Comparison of ENCODE assay signal across 8 cellular contexts in genomic region chr5:177591690-177592009, GRCh38. TPM values are rescaled to one million over a fixed set of nuclear protein-coding genes. Genes with fewer than 3 reads are reported as not detected.
A peak's percentile ranks its signal among the peaks of the same experiment; 100 is the strongest.
DNase-seq lines count a peak whose midpoint lies in the region; ATAC-seq and TF ChIP-seq lines count a peak whose summit lies in the region.

No MANE protein-coding gene starts in this region.

- H3K9me3 Mint-ChIP-seq in activated CD4-positive, alpha-beta T cell treated with anti-CD3 and anti-CD28 coated beads, Interleukin-2, amount 10 ng/mL, durations not matched to agents 24 days and 14 days = no peaks in the 10 kb centered on the region
- no peaks in the 10 kb centered on the region for H3K9me3 Mint-ChIP-seq in activated CD8-positive, alpha-beta T cell treated with anti-CD3 and anti-CD28 coated beads for 36 hours

- H3K4me1 Mint-ChIP-seq in activated CD4-positive, alpha-beta T cell treated with anti-CD3 and anti-CD28 coated beads, Interleukin-2, amount 10 ng/mL, durations not matched to agents 24 days and 14 days = peaks cover 15% of the 10 kb centered on the region
- H3K4me1 Mint-ChIP-seq in activated CD8-positive, alpha-beta T cell treated with anti-CD3 and anti-CD28 coated beads for 36 hours (ENCODE audit: low read depth) = peaks cover 22% of the 10 kb centered on the region

- ATAC-seq in activated CD8-positive, alpha-beta T cell treated with anti-CD3 and anti-CD28 coated beads for 36 hours = no peak
- ATAC-seq in GM18498 (IDR thresholded peaks at IDR 0.05; ENCODE audit: unreplicated experiment) = no peak

- no peaks in the 10 kb centered on the region for H3K4me1 ChIP-seq in iPS-20b (ENCODE audit: insufficient read depth, low read length)
- peaks cover 11 to 26% (median 23%) of the 10 kb centered on the region in 4 donors for H3K4me1 ChIP-seq in stomach

- no peak overlapping the region; the same call in 1 of the 2 replicates for H3K9ac ChIP-seq in iPS-20b (ENCODE audit: low read depth, low read length)

- H3K27me3 Mint-ChIP-seq in activated CD4-positive, alpha-beta T cell treated with anti-CD3 and anti-CD28 coated beads, Interleukin-2, amount 10 ng/mL, durations not matched to agents 24 days and 14 days = peaks cover 24% of the 10 kb centered on the region
- peaks cover 12% of the 10 kb centered on the region for H3K27me3 Mint-ChIP-seq in activated CD8-positive, alpha-beta T cell treated with anti-CD3 and anti-CD28 coated beads for 36 hours

- TF ChIP-seq CTCF in activated CD8-positive, alpha-beta T cell treated with anti-CD3 and anti-CD28 coated beads for 36 hours (IDR thresholded peaks at IDR 0.05) = no peak
- TF ChIP-seq CTCF in stomach (IDR thresholded peaks at IDR 0.05) = no peak

- H3K36me3 ChIP-seq in iPS-20b (ENCODE audit: insufficient read depth, low read depth, low read length) (peaks cover 35% of the 10 kb centered on the region), stomach (peaks cover 33 to 35% (median 34%) of the 10 kb centered on the region in 4 donors)

- no peak for TF ChIP-seq EP300 in stomach (IDR thresholded peaks at IDR 0.05)

- no peak overlapping the region for H3K27ac ChIP-seq in iPS-20b (ENCODE audit: low read length)
- peak overlapping the region in 4 of 5 donors; percentile 87 to 90 (median 88) for H3K27ac ChIP-seq in stomach

- H3K27ac Mint-ChIP-seq in activated CD4-positive, alpha-beta T cell treated with anti-CD3 and anti-CD28 coated beads, Interleukin-2, amount 10 ng/mL, durations not matched to agents 24 days and 14 days = peak overlapping the region; percentile 97
- H3K27ac Mint-ChIP-seq in activated CD8-positive, alpha-beta T cell treated with anti-CD3 and anti-CD28 coated beads for 36 hours = peak overlapping the region; percentile 100

- H3K36me3 Mint-ChIP-seq in activated CD4-positive, alpha-beta T cell treated with anti-CD3 and anti-CD28 coated beads, Interleukin-2, amount 10 ng/mL, durations not matched to agents 24 days and 14 days (ENCODE audit: low read depth) = peaks cover 39% of the 10 kb centered on the region
- H3K36me3 Mint-ChIP-seq in activated CD8-positive, alpha-beta T cell treated with anti-CD3 and anti-CD28 coated beads for 36 hours (ENCODE audit: low read depth) = peaks cover 41% of the 10 kb centered on the region

- peak overlapping the region; percentile 97 for H3K4me3 Mint-ChIP-seq in activated CD4-positive, alpha-beta T cell treated with anti-CD3 and anti-CD28 coated beads, Interleukin-2, amount 10 ng/mL, durations not matched to agents 24 days and 14 days
- peak overlapping the region; percentile 92 for H3K4me3 Mint-ChIP-seq in activated CD8-positive, alpha-beta T cell treated with anti-CD3 and anti-CD28 coated beads for 36 hours

- peaks cover 19% of the 10 kb centered on the region; the same call in 1 of the 2 replicates for H3K27me3 ChIP-seq in iPS-20b (ENCODE audit: insufficient read depth, low read length)
- H3K27me3 ChIP-seq in stomach = peaks cover 0 to 22% (median 0%) of the 10 kb centered on the region in 3 donors

- H3K4me3 ChIP-seq in iPS-20b (ENCODE audit: low read length) (peak overlapping the region; percentile 97), stomach (peak overlapping the region; percentile 90 to 98 (median 96))

- DNase-seq in activated CD4-positive, alpha-beta T cell treated with anti-CD3 and anti-CD28 coated beads, Interleukin-2, amount 10 ng/mL, durations not matched to agents 24 days and 14 days = no peak
- no peak for DNase-seq in activated CD4-positive, alpha-beta T cell treated with anti-CD3 and anti-CD28 coated beads, Interleukin-2, amount 50 U/mL, for 48 hours
- no peak for DNase-seq in activated CD8-positive, alpha-beta T cell treated with anti-CD3 and anti-CD28 coated beads for 36 hours
- DNase-seq in stomach (no peak), kidney tubule cell (ENCODE audit: low spot score) (no peak), NCI-H748 (lab: John Stamatoyannopoulos, UW; ENCODE audit: unreplicated experiment) (no peak)

- intact Hi-C loops in activated CD4-positive, alpha-beta T cell treated with anti-CD3 and anti-CD28 coated beads, Interleukin-2, amount 10 ng/mL, durations not matched to agents 24 days and 14 days (cut with micrococcal nuclease) = loop anchor here (1.0 to 10.0 kb wide), 3 partner anchors 37 to 187 kb away; partner anchors contain the start of genes F12, FAM193B and PFN3
- intact Hi-C loops in activated CD8-positive, alpha-beta T cell treated with anti-CD3 and anti-CD28 coated beads for 36 hours (cut with micrococcal nuclease) = no loop called here
- intact Hi-C loops in stomach (cut with DNase I; ENCODE audit: low total_unique reads) = no loop called here

- CTCF ChIA-PET in activated CD8-positive, alpha-beta T cell treated with anti-CD3 and anti-CD28 coated beads for 36 hours (lab: Charles Lee) = interaction anchor here (0.6 to 2.4 kb wide), 4 partner anchors 15 to 120 kb away, joined by 3 to 8 read pairs (median 4); no protein-coding TSS in a partner anchor

- POLR2A ChIA-PET in activated CD8-positive, alpha-beta T cell treated with anti-CD3 and anti-CD28 coated beads for 36 hours (lab: Charles Lee) = interaction anchor here (1.0 to 1.9 kb wide), 4 partner anchors 10 to 97 kb away, joined by 4 to 7 read pairs (median 5); no protein-coding TSS in a partner anchor

- WGBS in stomach, 5 donors = 13 to 18% (median 17%) methylated on average over 8 of the region's 8 CpGs

- TF ChIP-seq POLR2A in stomach (IDR thresholded peaks at IDR 0.05) = no peak

- H3K9me3 ChIP-seq in iPS-20b (ENCODE audit: insufficient read depth, low read depth, low read length) = no peaks in the 10 kb centered on the region
- no peaks in the 10 kb centered on the region for H3K9me3 ChIP-seq in stomach

RNA-seq across cellular contexts. Expression of gene TMED9, which starts 0.4 kb away (rescaled TPM):
- 147 and 156 TPM in 2 replicates for total RNA-seq in activated CD4-positive, alpha-beta T cell treated with anti-CD3 and anti-CD28 coated beads, Interleukin-2, amount 10 ng/mL, durations not matched to agents 24 days and 14 days
- 100 to 1,000 TPM; 118 to 120 TPM for total RNA-seq in activated CD8-positive, alpha-beta T cell treated with anti-CD3 and anti-CD28 coated beads for 36 hours
- 100 to 1,000 TPM in 1 of 5 donors, 10 to 100 TPM in 3, 1 to 10 TPM in 1; 9.3 to 107 (median 85.3) TPM for total RNA-seq in stomach
- 100 to 1,000 TPM in 1 of 3 donors, 10 to 100 TPM in 2; 39.9 to 115 (median 99.8) TPM for polyA plus RNA-seq in stomach

RNA-seq across cellular contexts. Expression of gene B4GALT7, which starts 8.3 kb away (rescaled TPM):
- 26.5 and 27.7 TPM in 2 replicates for total RNA-seq in activated CD4-positive, alpha-beta T cell treated with anti-CD3 and anti-CD28 coated beads, Interleukin-2, amount 10 ng/mL, durations not matched to agents 24 days and 14 days
- 10 to 100 TPM; 19.3 to 21.9 TPM for total RNA-seq in activated CD8-positive, alpha-beta T cell treated with anti-CD3 and anti-CD28 coated beads for 36 hours
- total RNA-seq in stomach = 10 to 100 TPM in 3 of 5 donors, 1 to 10 TPM in 2; 3.5 to 29.0 (median 11.6) TPM
- polyA plus RNA-seq in stomach = 10 to 100 TPM; 14.2 to 23.3 (median 22.6) TPM

RNA-seq across cellular contexts. Expression of gene FAM193B, which starts 37.3 kb away (rescaled TPM):
- 71.2 and 85.5 TPM in 2 replicates for total RNA-seq in activated CD4-positive, alpha-beta T cell treated with anti-CD3 and anti-CD28 coated beads, Interleukin-2, amount 10 ng/mL, durations not matched to agents 24 days and 14 days
- total RNA-seq in activated CD8-positive, alpha-beta T cell treated with anti-CD3 and anti-CD28 coated beads for 36 hours = 10 to 100 TPM; 71.4 to 76.7 TPM
- total RNA-seq in stomach = 100 to 1,000 TPM in 3 of 5 donors, 10 to 100 TPM in 2; 40.4 to 316 (median 143) TPM
- 100 to 1,000 TPM; 106 to 140 (median 136) TPM for polyA plus RNA-seq in stomach
